8 cellular contexts compared by ENCODE assay signal in genomic region chr17:7404737-7405412, GRCh38. TPM values are rescaled to one million over a fixed set of nuclear protein-coding genes. Genes with fewer than 3 reads are reported as not detected.
DNase-seq lines count a peak whose midpoint lies in the region; ATAC-seq and TF ChIP-seq lines count a peak whose summit lies in the region.

No MANE protein-coding gene starts in this region.

- H3K4me3 ChIP-seq in LNCaP clone FGC (ENCODE audit: low read depth, low read length) (peak overlapping the region; percentile 62), fibroblast of pulmonary artery (replicated peaks; ENCODE audit: low read depth, low read length) (peak overlapping the region; percentile 68)

- TF ChIP-seq CTCF in LNCaP clone FGC (IDR thresholded peaks at IDR 0.05; ENCODE audit: control insufficient read depth, extremely low read depth, insufficient read depth) (no peak), fibroblast of pulmonary artery (IDR thresholded peaks at IDR 0.05; ENCODE audit: low read length, missing control alignments) (no peak), osteocyte (IDR thresholded peaks at IDR 0.05) (no peak)

- peaks cover 9% of the 10 kb centered on the region for H3K36me3 Mint-ChIP-seq in osteocyte (ENCODE audit: unreplicated experiment)

- peak; percentile 64 for DNase-seq in 8988T
- DNase-seq in LNCaP clone FGC (ENCODE audit: low read depth): no peak
- DNase-seq in activated CD8-positive, alpha-beta memory T cell treated with anti-CD3 and anti-CD28 coated beads, Interleukin-2, amount 50 U/mL, for 48 hours: peak; percentile 70
- DNase-seq in fibroblast of pulmonary artery (ENCODE audit: low read depth): peak; percentile 20
- no peak for DNase-seq in osteocyte (ENCODE audit: extremely low spot score, unreplicated experiment)
- no peak for DNase-seq in DMS153 (lab: John Stamatoyannopoulos, UW)
- DNase-seq in SW480 (ENCODE audit: low spot score): no peak

- H3K4me1 Mint-ChIP-seq in osteocyte (ENCODE audit: unreplicated experiment): peaks cover 25% of the 10 kb centered on the region

- H3K27me3 Mint-ChIP-seq in osteocyte (ENCODE audit: unreplicated experiment): no peaks in the 10 kb centered on the region

- peak overlapping the region; percentile 90 for H3K27ac Mint-ChIP-seq in osteocyte (ENCODE audit: unreplicated experiment)

- H3K9me3 Mint-ChIP-seq in osteocyte (ENCODE audit: unreplicated experiment): no peaks in the 10 kb centered on the region

- peak overlapping the region; percentile 84 for H3K4me3 Mint-ChIP-seq in osteocyte (ENCODE audit: unreplicated experiment)

- ATAC-seq in GM19025 (IDR thresholded peaks at IDR 0.05; ENCODE audit: low read depth, unreplicated experiment): peak; percentile 6

RNA-seq across cellular contexts. Expression of gene TMEM256, which starts 1.0 kb away (rescaled TPM):
- 40.7 and 45.9 TPM in 2 replicates for total RNA-seq in osteocyte

RNA-seq across cellular contexts. Expression of gene NLGN2, which starts 2.8 kb away (rescaled TPM):
- 53.8 and 56.8 TPM in 2 replicates for total RNA-seq in osteocyte

RNA-seq across cellular contexts. Expression of gene PLSCR3, which starts 10.6 kb away (rescaled TPM):
- total RNA-seq in osteocyte: 73.9 and 81.4 TPM in 2 replicates

RNA-seq across cellular contexts. Expression of gene SPEM1, which starts 15.2 kb away (rescaled TPM):
- not detected in 2 replicates for total RNA-seq in osteocyte

RNA-seq across cellular contexts. Expression of gene SPEM2, which starts 20.5 kb away (rescaled TPM):
- total RNA-seq in osteocyte: not detected in 2 replicates

Comparison
In these comparisons a context has a peak if more than half of its experiments do, and no peak if none do; other contexts are left out.
1. DNase-seq: peak in 8988T (single experiment), activated CD8-positive, alpha-beta memory T cell treated with anti-CD3 and anti-CD28 coated beads, Interleukin-2, amount 50 U/mL, for 48 hours (single experiment) and fibroblast of pulmonary artery (single experiment); none in LNCaP clone FGC (single experiment), osteocyte (single experiment), DMS153 (single experiment) and SW480 (single experiment).